Comparison of ENCODE assay signal across 14 cellular contexts in genomic region chr6:73042892-73043291, GRCh38.
DNase-seq lines count a peak whose midpoint lies in the region; ATAC-seq and TF ChIP-seq lines count a peak whose summit lies in the region.
"Had no signal": no experiment of that assay in that cellular context is flagged by ENCODE, and none has a peak within 500 bp of the region (broad histone marks: within the 10 kb centered on the region; RNA-seq: fewer than 3 reads in every experiment).

No MANE protein-coding gene starts in this region.

- H2AFZ ChIP-seq in IMR-90 (replicated peaks; ENCODE audit: low read length, poor library complexity), result no peak overlapping the region

- H3K27ac ChIP-seq in IMR-90 (ENCODE audit: insufficient read depth, low read length) (no peak overlapping the region), thoracic aorta (peak overlapping the region; percentile 14 to 29)
- H3K27ac ChIP-seq: BLaER1 treated with 17β-estradiol and CSF1 and Interleukin-3, amounts not matched to agents 10 nM and 100 nM had no signal

- H2BK5ac ChIP-seq in IMR-90 (ENCODE audit: low read depth, low read length, poor library complexity, severe bottlenecking), result no peak overlapping the region

- TF ChIP-seq CTCF in IMR-90 (conservative IDR thresholded peaks at IDR 0.05; ENCODE audit: low read depth, low read length), result no peak
- TF ChIP-seq CTCF in thoracic aorta (IDR thresholded peaks at IDR 0.05), result no peak
- TF ChIP-seq CTCF in BE2C (IDR thresholded peaks at IDR 0.05; ENCODE audit: low read depth, low read length), result no peak

- no peaks in the 10 kb centered on the region for H3K9me1 ChIP-seq in IMR-90 (ENCODE audit: insufficient read depth, low read length)

- no peak overlapping the region for H4K91ac ChIP-seq in IMR-90 (ENCODE audit: insufficient read depth, low read depth, low read length)

- in situ Hi-C loops in IMR-90 (cut with MboI; ENCODE audit: low sequenced_read_pairs), result no loop called here

- no peak overlapping the region for H3K18ac ChIP-seq in IMR-90 (ENCODE audit: low read depth, low read length)

- POLR2A ChIA-PET in IMR-90 (lab: Charles Lee; ENCODE audit: unreplicated experiment), result no interaction called here

- H3K9ac ChIP-seq in IMR-90 (ENCODE audit: low read depth, low read length) (no peak overlapping the region), adipocyte (ENCODE audit: low read length) (no peak overlapping the region)
- H3K9ac ChIP-seq: BLaER1 treated with 17β-estradiol and CSF1 and Interleukin-3, amounts not matched to agents 10 nM and 100 nM had no signal

- no peak overlapping the region for H2AK5ac ChIP-seq in IMR-90 (ENCODE audit: low read depth, low read length)

- no peak for ATAC-seq in IMR-90 (ENCODE audit: low read depth)
- no peak for ATAC-seq in thoracic aorta (ENCODE audit: insufficient number of reproducible peaks, low FRiP score, low read depth)
- no peak for ATAC-seq in activated T-cell treated with anti-CD3 and anti-CD28 coated beads, Interleukin-2, amount 50 U/mL, for 4 hours

- no peaks in the 10 kb centered on the region for H3K27me3 ChIP-seq in IMR-90 (ENCODE audit: control insufficient read depth, insufficient read depth, low read length)
- peaks cover 3% of the 10 kb centered on the region for H3K27me3 ChIP-seq in adipocyte (replicated peaks; ENCODE audit: control insufficient read depth, insufficient read depth, low read length)
- H3K27me3 ChIP-seq in thoracic aorta (replicated peaks; ENCODE audit: insufficient read depth), result no peaks in the 10 kb centered on the region
- H3K27me3 ChIP-seq in BE2C, result no peaks in the 10 kb centered on the region
- H3K27me3 ChIP-seq: BLaER1 treated with 17β-estradiol and CSF1 and Interleukin-3, amounts not matched to agents 10 nM and 100 nM had no signal

- H3K23ac ChIP-seq in IMR-90 (ENCODE audit: low read depth, low read length), result no peak overlapping the region

- no peak overlapping the region for H2BK120ac ChIP-seq in IMR-90 (ENCODE audit: low read depth, low read length)

- intact Hi-C loops in IMR-90 (cut with micrococcal nuclease), result no loop called here

- H3K4me3 Mint-ChIP-seq in activated T-cell treated with anti-CD3 and anti-CD28 coated beads, Interleukin-2, amount 50 U/mL, for 4 hours, result no peak overlapping the region
- H3K4me3 Mint-ChIP-seq: CD4-positive, CD25-positive, alpha-beta regulatory T cell; IgD-negative memory B cell had no signal

- dilution Hi-C loops in IMR-90 (cut with HindIII; ENCODE audit: low sequenced_read_pairs, unreplicated experiment), result no loop called here

- no peaks in the 10 kb centered on the region for H3K79me1 ChIP-seq in IMR-90 (ENCODE audit: low read depth in 1 of 2, low read length in 2 of 2)

- H3K4me3 ChIP-seq in IMR-90 (ENCODE audit: insufficient read depth, low read depth, low read length) (no peak overlapping the region), adipocyte (ENCODE audit: low read length) (no peak overlapping the region), thoracic aorta (no peak overlapping the region), BE2C (ENCODE audit: low read depth, low read length) (no peak overlapping the region)
- H3K4me3 ChIP-seq: BLaER1 treated with 17β-estradiol and CSF1 and Interleukin-3, amounts not matched to agents 10 nM and 100 nM had no signal

- H3K36me3 Mint-ChIP-seq in activated T-cell treated with anti-CD3 and anti-CD28 coated beads, Interleukin-2, amount 50 U/mL, for 4 hours (ENCODE audit: insufficient read depth), result peaks cover 15% of the 10 kb centered on the region
- H3K36me3 Mint-ChIP-seq: CD4-positive, CD25-positive, alpha-beta regulatory T cell had no signal

- no peak for TF ChIP-seq POLR2A in IMR-90 (IDR thresholded peaks at IDR 0.05; ENCODE audit: low read depth, low read length)

- no peak overlapping the region for H2BK15ac ChIP-seq in IMR-90 (ENCODE audit: low read depth, low read length)

- H3K9me3 Mint-ChIP-seq in activated T-cell treated with anti-CD3 and anti-CD28 coated beads, Interleukin-2, amount 50 U/mL, for 4 hours, result peaks cover 12% of the 10 kb centered on the region

- H3K4me2 ChIP-seq in IMR-90 (ENCODE audit: low read depth, low read length), result no peak overlapping the region
- H3K4me2 ChIP-seq: BLaER1 treated with 17β-estradiol and CSF1 and Interleukin-3, amounts not matched to agents 10 nM and 100 nM had no signal

- H3K36me3 ChIP-seq in IMR-90 (ENCODE audit: control insufficient read depth, insufficient read depth, low read length), result no peaks in the 10 kb centered on the region
- H3K36me3 ChIP-seq in adipocyte (ENCODE audit: control insufficient read depth, insufficient read depth, low read length, severe bottlenecking), result no peaks in the 10 kb centered on the region
- no peaks in the 10 kb centered on the region for H3K36me3 ChIP-seq in thoracic aorta
- no peaks in the 10 kb centered on the region for H3K36me3 ChIP-seq in BE2C

- no peak overlapping the region for H4K8ac ChIP-seq in IMR-90 (ENCODE audit: low read depth in 2 of 2, low read length in 2 of 2)

- H3K27me3 Mint-ChIP-seq in activated T-cell treated with anti-CD3 and anti-CD28 coated beads, Interleukin-2, amount 50 U/mL, for 4 hours (ENCODE audit: low read depth), result no peaks in the 10 kb centered on the region
- H3K27me3 Mint-ChIP-seq: CD4-positive, CD25-positive, alpha-beta regulatory T cell; IgD-negative memory B cell had no signal

- no TSS peak for BruUV-seq in IMR-90 (replicated peaks; lab: Mats Ljungman, UMichigan)

- TF ChIP-seq RAD21 in IMR-90 (IDR thresholded peaks at IDR 0.05; ENCODE audit: low read length), result no peak

- H3K56ac ChIP-seq in IMR-90 (ENCODE audit: extremely low read depth, insufficient read depth, low read length), result no peak overlapping the region

- no peaks in the 10 kb centered on the region for H4K20me1 ChIP-seq in IMR-90 (ENCODE audit: insufficient read depth, low read length)
- H4K20me1 ChIP-seq: BLaER1 treated with 17β-estradiol and CSF1 and Interleukin-3, amounts not matched to agents 10 nM and 100 nM had no signal

- no peaks in the 10 kb centered on the region for H3K9me3 ChIP-seq in IMR-90 (ENCODE audit: control insufficient read depth, insufficient read depth, low read length)
- peaks cover 23% of the 10 kb centered on the region for H3K9me3 ChIP-seq in adipocyte (ENCODE audit: control insufficient read depth, low read length)
- H3K9me3 ChIP-seq in thoracic aorta, result no peaks in the 10 kb centered on the region
- H3K9me3 ChIP-seq in BE2C, result no peaks in the 10 kb centered on the region

- no CpG with 5 or more reads among the region's 1 CpG for WGBS in IMR-90 (ENCODE audit: extremely low coverage in 2 of 2, insufficient read length in 1 of 2), 2 experiments

- DNase-seq in IMR-90 (no peak), adipocyte (ENCODE audit: low read depth) (peak; percentile 66), fibroblast of peridontal ligament (ENCODE audit: extremely low read depth) (peak; percentile 15), thoracic aorta (ENCODE audit: low spot score) (no peak), BE2C (no peak), A172 (ENCODE audit: low spot score) (no peak)
- no peak for DNase-seq in activated T-cell treated with anti-CD3 and anti-CD28 coated beads, Interleukin-2, amount 50 U/mL, for 4 hours
- DNase-seq: AML-193; Calu3; CD4-positive, CD25-positive, alpha-beta regulatory T cell; DMS 273 treated with DMSO at 0.1 percent for 48 hours; H7 had no signal

- H2AK9ac ChIP-seq in IMR-90 (replicated peaks; ENCODE audit: low read depth, low read length, poor library complexity), result no peak overlapping the region

- no peak overlapping the region for H3K14ac ChIP-seq in IMR-90 (replicated peaks; ENCODE audit: low read depth, low read length)

- no peaks in the 10 kb centered on the region for H3K4me1 Mint-ChIP-seq in activated T-cell treated with anti-CD3 and anti-CD28 coated beads, Interleukin-2, amount 50 U/mL, for 4 hours (ENCODE audit: low read depth)
- H3K4me1 Mint-ChIP-seq: CD4-positive, CD25-positive, alpha-beta regulatory T cell had no signal

- H2BK20ac ChIP-seq in IMR-90 (ENCODE audit: low read depth, low read length), result no peak overlapping the region

- H3K4ac ChIP-seq in IMR-90 (ENCODE audit: low read depth, low read length), result no peak overlapping the region

- H4K5ac ChIP-seq in IMR-90 (ENCODE audit: low read depth, low read length), result no peak overlapping the region

- no peaks in the 10 kb centered on the region for H3K4me1 ChIP-seq in IMR-90 (ENCODE audit: control insufficient read depth, insufficient read depth, low read length)
- H3K4me1 ChIP-seq in adipocyte (ENCODE audit: control insufficient read depth, insufficient read depth, low read length), result no peaks in the 10 kb centered on the region
- peaks cover 9 to 41% of the 10 kb centered on the region in 2 donors for H3K4me1 ChIP-seq in thoracic aorta (ENCODE audit: control insufficient read depth in 1 of 2, low read depth in 2 of 2)
- H3K4me1 ChIP-seq in BE2C, result no peaks in the 10 kb centered on the region
- H3K4me1 ChIP-seq: BLaER1 treated with 17β-estradiol and CSF1 and Interleukin-3, amounts not matched to agents 10 nM and 100 nM had no signal

- CTCF ChIA-PET in IMR-90 (lab: Yijun Ruan, JAX), result no interaction called here

TF ChIP-seq in IMR-90, 13 proteins besides CTCF, POLR2A, EP300 and RAD21:
- no peak for TF ChIP-seq FOS (IDR thresholded peaks at IDR 0.05; ENCODE audit: low read depth, low read length)
- TF ChIP-seq CEBPB (IDR thresholded peaks at IDR 0.05; ENCODE audit: low read depth, low read length), result peak; percentile 94

Comparison
In these comparisons a context has a peak if more than half of its experiments do, and no peak if none do; other contexts are left out.
1. DNase-seq: peak in adipocyte (single experiment) and fibroblast of peridontal ligament (single experiment); none in IMR-90 (single experiment), thoracic aorta (single experiment), BE2C (single experiment), A172 (single experiment) and activated T-cell treated with anti-CD3 and anti-CD28 coated beads, Interleukin-2, amount 50 U/mL, for 4 hours (single experiment).